Comparison of ENCODE assay signal across 23 cellular contexts in the genomic region with DNA sequence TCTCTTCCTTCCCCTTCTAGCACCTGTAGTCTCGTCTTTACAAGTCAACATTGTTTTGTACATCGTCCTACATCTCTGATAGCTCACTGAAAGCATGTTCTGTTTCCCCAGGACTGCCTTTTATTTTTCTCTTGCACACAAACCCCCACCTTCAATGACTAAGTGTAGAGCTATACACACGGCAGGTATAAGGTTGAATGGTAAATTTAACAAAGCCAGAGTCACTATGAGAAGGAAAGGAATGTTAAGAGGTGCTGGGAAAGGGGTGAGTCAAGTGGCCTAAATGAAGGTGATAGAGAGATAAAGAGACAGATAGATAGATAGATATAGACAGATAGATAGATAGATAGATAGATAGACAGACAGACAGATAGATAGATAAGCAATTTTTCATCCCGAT.
"Had no signal": no experiment of that assay in that cellular context is flagged by ENCODE, and none has a peak within 500 bp of the region (broad histone marks: within the 10 kb centered on the region; RNA-seq: fewer than 3 reads in every experiment).

No MANE protein-coding gene starts in this region.

- H3K4me1 ChIP-seq: suprapubic skin had no signal

- H3K9me3 ChIP-seq: mucosa of descending colon, suprapubic skin, transverse colon had no signal

- H3K36me3 ChIP-seq: suprapubic skin, transverse colon had no signal

- H3K27me3 ChIP-seq: hepatocyte, suprapubic skin, transverse colon had no signal

- DNase-seq: activated CD4-positive, alpha-beta T cell treated with anti-CD3 and anti-CD28 coated beads for 1 hour; activated gamma-delta T cell treated with Interleukin-2 at 50 U/mL for 16 hours; activated T-cell treated with anti-CD3 and anti-CD28 coated beads, Interleukin-2, amount 50 U/mL, for 1 hour; aorta; central memory CD4-positive, alpha-beta T cell; dermis blood vessel endothelial cell; effector CD8-positive, alpha-beta T cell; glutamatergic neuron; immature natural killer cell; mesenchymal stem cell; mucosa of descending colon; naive B cell; posterior cingulate gyrus; small intestine; stimulated activated CD4-positive, alpha-beta T cell treated with anti-CD3 and anti-CD28 coated beads, Interleukin-2, amount 100 ng/mL, for 24 hours; stimulated activated naive CD8-positive, alpha-beta T cell treated with anti-CD3 and anti-CD28 coated beads, Interleukin-15, amount 100 ng/mL, for 72 hours; T-cell; transverse colon had no signal

- H3K27ac ChIP-seq: hepatocyte, suprapubic skin, transverse colon had no signal

- ATAC-seq: stimulated activated effector memory CD8-positive, alpha-beta T cell treated with anti-CD3 and anti-CD28 coated beads, Interleukin-12 subunit alpha, Interleukin-12 subunit beta, amount 100 ng/mL, for 72 hours; stimulated activated naive CD8-positive, alpha-beta T cell treated with anti-CD3 and anti-CD28 coated beads, Interleukin-15, amount 100 ng/mL, for 72 hours; T-cell had no signal

- H3K4me3 ChIP-seq: hepatocyte, mucosa of descending colon, suprapubic skin, transverse colon had no signal

- FAIRE-seq: frontal cortex, small intestine, TTC549 had no signal
